ENCODE assay signal across 13 cellular contexts in genomic region chr10:44382981-44383748, GRCh38. TPM values are rescaled to one million over a fixed set of nuclear protein-coding genes. Genes with fewer than 3 reads are reported as not detected.
DNase-seq lines count a peak whose midpoint lies in the region; ATAC-seq and TF ChIP-seq lines count a peak whose summit lies in the region.
"Had no signal": no experiment of that assay in that cellular context is flagged by ENCODE, and none has a peak within 500 bp of the region (broad histone marks: within the 10 kb centered on the region; RNA-seq: fewer than 3 reads in every experiment).

No MANE protein-coding gene starts in this region.

- H3K36me3 Mint-ChIP-seq in glutamatergic neuron (ENCODE audit: unreplicated experiment): no peaks in the 10 kb centered on the region

- peak overlapping the region; percentile 96 for H3K4me2 ChIP-seq in osteoblast (ENCODE audit: insufficient read depth, low read length)

- ATAC-seq in GM21717 (IDR thresholded peaks at IDR 0.05; ENCODE audit: unreplicated experiment): no peak
- no peak for ATAC-seq in HG03097 (IDR thresholded peaks at IDR 0.05; ENCODE audit: low FRiP score, unreplicated experiment)
- ATAC-seq: stimulated activated naive CD8-positive, alpha-beta T cell treated with anti-CD3 and anti-CD28 coated beads, Interleukin-15, Interleukin-2, amounts not matched to agents 100 U/mL and 50 U/mL, for 24 hours had no signal

- H3K9me3 Mint-ChIP-seq in glutamatergic neuron (ENCODE audit: unreplicated experiment): peaks cover 3% of the 10 kb centered on the region

- H3K27ac ChIP-seq in osteoblast (ENCODE audit: low read depth, low read length) (peak overlapping the region; percentile 76), uterus (peak overlapping the region; percentile 85 to 88)

- no peaks in the 10 kb centered on the region for H3K27me3 ChIP-seq in osteoblast (ENCODE audit: insufficient read depth, low read length)
- no peaks in the 10 kb centered on the region for H3K27me3 ChIP-seq in uterus

- H3K4me3 ChIP-seq in osteoblast (ENCODE audit: insufficient read depth, low read length) (peak overlapping the region; percentile 88), uterus (peak overlapping the region; percentile 66 to 77)

- intact Hi-C loops in uterus (cut with DNase I; ENCODE audit: low total_unique reads): loop anchor here (10.0 kb wide), 2 partner anchors 472 to 708 kb away; no protein-coding TSS in a partner anchor

- H3K4me1 ChIP-seq in osteoblast (ENCODE audit: insufficient read depth, low read length): peaks cover 20% of the 10 kb centered on the region
- peaks cover 0 to 14% of the 10 kb centered on the region in 2 donors for H3K4me1 ChIP-seq in uterus

- H3K36me3 ChIP-seq in osteoblast (ENCODE audit: insufficient read depth, low read length) (peaks cover 40% of the 10 kb centered on the region), uterus (no peaks in the 10 kb centered on the region)

- no peak for TF ChIP-seq POLR2A in uterus (IDR thresholded peaks at IDR 0.05)

- TF ChIP-seq CTCF in glutamatergic neuron (IDR thresholded peaks at IDR 0.05; ENCODE audit: partially characterized antibody, unreplicated experiment) (no peak), osteoblast (IDR thresholded peaks at IDR 0.05; ENCODE audit: extremely low read depth, low read depth, low read length) (no peak), uterus (IDR thresholded peaks at IDR 0.05) (no peak)

- H3K4me3 Mint-ChIP-seq in glutamatergic neuron (ENCODE audit: unreplicated experiment): peak overlapping the region; percentile 16

- H3K27me3 Mint-ChIP-seq in glutamatergic neuron (ENCODE audit: unreplicated experiment): peaks cover 15% of the 10 kb centered on the region

- peak overlapping the region; percentile 23 for H2AFZ ChIP-seq in osteoblast (ENCODE audit: low read length)

- peaks cover 67% of the 10 kb centered on the region for H3K79me2 ChIP-seq in osteoblast (ENCODE audit: insufficient read depth, low read length)

- peak; percentile 31 for DNase-seq in activated effector memory CD4-positive, alpha-beta T cell treated with anti-CD3 and anti-CD28 coated beads, Interleukin-2, amount 50 U/mL, for 16 hours
- DNase-seq in activated effector memory CD4-positive, alpha-beta T cell treated with Interleukin-2 at 50 U/mL for 16 hours: no peak
- no peak for DNase-seq in glutamatergic neuron
- peak; percentile 85 for DNase-seq in osteoblast (ENCODE audit: insufficient read length, low spot score, missing footprints)
- peak; percentile 15 to 18 for DNase-seq in uterus
- DNase-seq in Kasumi-1 (lab: John Stamatoyannopoulos, UW): no peak
- DNase-seq: cortex of kidney; NCI-H226; stimulated activated naive CD8-positive, alpha-beta T cell treated with anti-CD3 and anti-CD28 coated beads, Interleukin-15, Interleukin-2, amounts not matched to agents 100 U/mL and 50 U/mL, for 24 hours had no signal

- H3K9me3 ChIP-seq in osteoblast (ENCODE audit: low read depth, low read length) (no peaks in the 10 kb centered on the region), uterus (no peaks in the 10 kb centered on the region)

- H4K20me1 ChIP-seq in osteoblast (ENCODE audit: insufficient read depth, low read length): peaks cover 51% of the 10 kb centered on the region

- peaks cover 5% of the 10 kb centered on the region for H3K4me1 Mint-ChIP-seq in glutamatergic neuron (ENCODE audit: low read depth, unreplicated experiment)

- no peak overlapping the region for H3K27ac Mint-ChIP-seq in glutamatergic neuron (ENCODE audit: unreplicated experiment)

RNA-seq across cellular contexts. Expression of gene CXCL12, which starts 1.7 kb away (rescaled TPM):
- 2.2 TPM for total RNA-seq in glutamatergic neuron (ENCODE audit: unreplicated experiment)
- total RNA-seq in osteoblast: 288 and 358 TPM in 2 replicates
- total RNA-seq in uterus: 100 to 1,000 TPM in 2 of 4 donors, 10 to 100 TPM in 2; 44.8 to 146 (median 97.5) TPM
- total RNA-seq: A172, G401 had no signal

Comparison
In these comparisons a context has a peak if more than half of its experiments do, and no peak if none do; other contexts are left out.
1. DNase-seq: peak in activated effector memory CD4-positive, alpha-beta T cell treated with anti-CD3 and anti-CD28 coated beads, Interleukin-2, amount 50 U/mL, for 16 hours (single experiment), osteoblast (single experiment) and uterus (2 of 2); none in activated effector memory CD4-positive, alpha-beta T cell treated with Interleukin-2 at 50 U/mL for 16 hours (single experiment), glutamatergic neuron (single experiment) and Kasumi-1 (0 of 2).
2. RNA of gene CXCL12, which starts 1.7 kb away (total RNA-seq): 288 to 358 TPM in osteoblast and 44.8 to 146 TPM in uterus; 2.2 TPM in glutamatergic neuron (single experiment); every median in the first group is over 10 times any median in the second.